20 cellular contexts compared by ENCODE assay signal in genomic region chr6:90502381-90502780, GRCh38.
"Had no signal": no experiment of that assay in that cellular context is flagged by ENCODE, and none has a peak within 500 bp of the region (broad histone marks: within the 10 kb centered on the region; RNA-seq: fewer than 3 reads in every experiment).

No MANE protein-coding gene starts in this region.

- H3K27ac ChIP-seq: body of pancreas, gastrocnemius medialis, heart left ventricle, ovary, psoas muscle, skin epidermis, transverse colon, uterus had no signal

- DNase-seq: activated CD4-positive, alpha-beta T cell treated with anti-CD3 and anti-CD28 coated beads, Interleukin-2, amount 10 ng/mL, durations not matched to agents 24 days and 14 days; activated CD8-positive, alpha-beta T cell treated with anti-CD3 and anti-CD28 coated beads, Interleukin-2, amount 10 ng/mL, durations not matched to agents 7 days and 5 days; activated naive CD4-positive, alpha-beta T cell treated with Interleukin-2 at 50 U/mL for 16 hours; activated naive CD8-positive, alpha-beta T cell treated with anti-CD3 and anti-CD28 coated beads, Interleukin-2, amount 10 ng/mL, durations not matched to agents 7 days and 5 days; activated T-cell treated with anti-CD3 and anti-CD28 coated beads, Interleukin-2, amount 50 U/mL, for 24 hours; body of pancreas; caudate nucleus; gastrocnemius medialis; heart left ventricle; left ventricle myocardium superior; mucosa of descending colon; naive B cell; ovary; psoas muscle; right cardiac atrium; stimulated activated CD4-positive, alpha-beta T cell treated with anti-CD3 and anti-CD28 coated beads, Interleukin-15, amount 100 ng/mL, for 24 hours; stimulated activated CD4-positive, alpha-beta T cell treated with anti-CD3 and anti-CD28 coated beads, Interleukin-2, amount 100 ng/mL, for 48 hours; transverse colon; uterus had no signal

- H3K27me3 ChIP-seq: body of pancreas, gastrocnemius medialis, heart left ventricle, ovary, transverse colon, uterus had no signal

- H3K9me3 ChIP-seq: body of pancreas, gastrocnemius medialis, mucosa of descending colon, ovary, psoas muscle, transverse colon, uterus had no signal

- H3K4me3 ChIP-seq: body of pancreas, gastrocnemius medialis, heart left ventricle, mucosa of descending colon, ovary, psoas muscle, skin epidermis, transverse colon, uterus had no signal

- H3K4me1 ChIP-seq: body of pancreas, gastrocnemius medialis, psoas muscle, uterus had no signal

- H3K36me3 ChIP-seq: gastrocnemius medialis, heart left ventricle, ovary, transverse colon, uterus had no signal
